ENCODE assay signal across 13 cellular contexts in the genomic region with DNA sequence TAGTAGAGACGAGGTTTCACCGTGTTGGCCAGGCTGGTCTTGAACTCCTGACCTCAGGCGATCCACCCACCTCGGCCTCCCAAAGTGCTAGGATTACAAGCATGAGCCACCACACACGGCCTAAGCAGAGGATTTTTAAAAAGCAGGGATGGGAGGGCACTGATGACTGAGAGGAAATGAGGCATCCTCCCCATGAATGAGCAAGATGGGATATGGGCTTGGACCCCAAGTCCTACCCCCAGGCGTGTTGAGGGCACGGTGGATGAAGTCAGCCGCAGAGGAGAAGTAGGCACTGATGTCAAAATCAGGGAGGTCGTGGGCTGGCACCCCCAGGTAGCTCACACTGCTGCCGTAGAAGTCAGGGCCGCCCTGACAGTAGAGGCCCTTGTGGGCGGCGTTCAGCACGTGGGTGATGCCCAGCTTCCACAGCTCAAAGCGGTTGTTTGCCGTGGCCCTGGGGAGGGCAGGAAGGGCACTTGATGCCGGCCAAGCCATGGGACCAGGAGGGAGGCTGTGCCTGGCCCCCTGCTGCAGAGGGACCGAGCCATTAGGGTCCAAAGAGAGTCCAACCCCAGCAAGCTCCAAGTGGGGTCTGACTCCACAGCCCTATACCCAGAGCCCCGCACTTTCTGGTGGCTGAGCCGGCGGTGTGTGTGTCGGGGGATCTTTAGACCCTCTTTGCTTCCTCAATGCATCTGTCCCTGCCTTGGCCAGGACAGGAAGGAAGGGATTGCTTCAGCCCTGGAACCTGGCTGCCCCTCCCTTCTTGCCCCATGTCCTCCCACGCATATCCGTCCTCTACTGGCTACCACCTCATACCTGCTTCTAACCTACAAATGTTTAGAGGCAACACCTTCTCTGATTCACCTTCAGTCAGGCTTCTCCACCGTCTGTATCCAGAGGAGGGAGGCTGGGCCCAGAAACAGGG. TPM values are rescaled to one million over a fixed set of nuclear protein-coding genes. Genes with fewer than 3 reads are reported as not detected.
DNase-seq lines count a peak whose midpoint lies in the region; ATAC-seq and TF ChIP-seq lines count a peak whose summit lies in the region.
"Had no signal": no experiment of that assay in that cellular context is flagged by ENCODE, and none has a peak within 500 bp of the region (broad histone marks: within the 10 kb centered on the region; RNA-seq: fewer than 3 reads in every experiment).

No MANE protein-coding gene starts in this region.

- peak overlapping the region; percentile 60 for H3K27ac Mint-ChIP-seq in activated naive CD8-positive, alpha-beta T cell treated with anti-CD3 and anti-CD28 coated beads, Interleukin-2, amount 10 ng/mL, durations not matched to agents 7 days and 5 days
- H3K27ac Mint-ChIP-seq in activated naive CD8-positive, alpha-beta T cell treated with anti-CD3 and anti-CD28 coated beads for 36 hours, result no peak overlapping the region
- peak overlapping the region; percentile 40 for H3K27ac Mint-ChIP-seq in activated T-helper 2 cell treated with anti-CD3 and anti-CD28 coated beads, Interferon-gamma antibody, Interleukin-2, Interleukin-4, amounts not matched to agents 10 μg/mL and 5 μg/mL and 100 μg/mL, durations not matched to agents 14 hours and 24 hours and 36 hours
- peak overlapping the region; percentile 15 for H3K27ac Mint-ChIP-seq in stimulated activated naive B cell treated with anti-CD40 and anti-IgM and Interleukin-4, amounts not matched to agents 10 μg/mL and 1 μg/mL and 100 μg/mL, for 72 hours
- H3K27ac Mint-ChIP-seq in T-cell (peak overlapping the region in 1 of 2 donors; percentile 61), HFFc6 (no peak overlapping the region; the same call in 1 of the 2 replicates)
- H3K27ac Mint-ChIP-seq: T-helper 1 cell treated with Interleukin-12 subunit alpha and Interleukin-12 subunit beta and Interleukin-4 antibody, amounts not matched to agents 30 μg/mL and 1 μg/mL, for 36 hours had no signal

- H3K36me3 ChIP-seq in mucosa of stomach (ENCODE audit: control insufficient read depth, insufficient read depth, low read length), result no peaks in the 10 kb centered on the region
- H3K36me3 ChIP-seq: Peyer's patch, thoracic aorta had no signal

- peaks cover 8% of the 10 kb centered on the region for H3K4me1 ChIP-seq in mucosa of stomach (ENCODE audit: control insufficient read depth, insufficient read depth, low read length)

- H3K4me3 Mint-ChIP-seq in activated naive CD8-positive, alpha-beta T cell treated with anti-CD3 and anti-CD28 coated beads, Interleukin-2, amount 10 ng/mL, durations not matched to agents 7 days and 5 days, result no peak overlapping the region
- no peak overlapping the region for H3K4me3 Mint-ChIP-seq in activated naive CD8-positive, alpha-beta T cell treated with anti-CD3 and anti-CD28 coated beads for 36 hours
- H3K4me3 Mint-ChIP-seq in activated T-helper 2 cell treated with anti-CD3 and anti-CD28 coated beads, Interferon-gamma antibody, Interleukin-2, Interleukin-4, amounts not matched to agents 10 μg/mL and 5 μg/mL and 100 μg/mL, durations not matched to agents 14 hours and 24 hours and 36 hours (ENCODE audit: low read depth), result no peak overlapping the region
- H3K4me3 Mint-ChIP-seq in stimulated activated naive B cell treated with anti-CD40 and anti-IgM and Interleukin-4, amounts not matched to agents 10 μg/mL and 1 μg/mL and 100 μg/mL, for 72 hours, result no peak overlapping the region
- H3K4me3 Mint-ChIP-seq in T-cell (no peak overlapping the region), HFFc6 (no peak overlapping the region)
- H3K4me3 Mint-ChIP-seq: T-helper 1 cell treated with Interleukin-12 subunit alpha and Interleukin-12 subunit beta and Interleukin-4 antibody, amounts not matched to agents 30 μg/mL and 1 μg/mL, for 36 hours had no signal

- no peaks in the 10 kb centered on the region for H3K9me3 Mint-ChIP-seq in activated naive CD8-positive, alpha-beta T cell treated with anti-CD3 and anti-CD28 coated beads, Interleukin-2, amount 10 ng/mL, durations not matched to agents 7 days and 5 days
- no peaks in the 10 kb centered on the region for H3K9me3 Mint-ChIP-seq in activated naive CD8-positive, alpha-beta T cell treated with anti-CD3 and anti-CD28 coated beads for 36 hours
- no peaks in the 10 kb centered on the region for H3K9me3 Mint-ChIP-seq in activated T-helper 2 cell treated with anti-CD3 and anti-CD28 coated beads, Interferon-gamma antibody, Interleukin-2, Interleukin-4, amounts not matched to agents 10 μg/mL and 5 μg/mL and 100 μg/mL, durations not matched to agents 14 hours and 24 hours and 36 hours
- no peaks in the 10 kb centered on the region for H3K9me3 Mint-ChIP-seq in stimulated activated naive B cell treated with anti-CD40 and anti-IgM and Interleukin-4, amounts not matched to agents 10 μg/mL and 1 μg/mL and 100 μg/mL, for 72 hours
- H3K9me3 Mint-ChIP-seq in T-cell (peaks cover 0 to 3% (median 0%) of the 10 kb centered on the region in 3 donors), HFFc6 (no peaks in the 10 kb centered on the region)
- H3K9me3 Mint-ChIP-seq: naive B cell; T-helper 1 cell treated with Interleukin-12 subunit alpha and Interleukin-12 subunit beta and Interleukin-4 antibody, amounts not matched to agents 30 μg/mL and 1 μg/mL, for 36 hours had no signal

- peaks cover 3% of the 10 kb centered on the region for H3K27me3 Mint-ChIP-seq in activated naive CD8-positive, alpha-beta T cell treated with anti-CD3 and anti-CD28 coated beads, Interleukin-2, amount 10 ng/mL, durations not matched to agents 7 days and 5 days
- no peaks in the 10 kb centered on the region for H3K27me3 Mint-ChIP-seq in activated naive CD8-positive, alpha-beta T cell treated with anti-CD3 and anti-CD28 coated beads for 36 hours
- H3K27me3 Mint-ChIP-seq in activated T-helper 2 cell treated with anti-CD3 and anti-CD28 coated beads, Interferon-gamma antibody, Interleukin-2, Interleukin-4, amounts not matched to agents 10 μg/mL and 5 μg/mL and 100 μg/mL, durations not matched to agents 14 hours and 24 hours and 36 hours (ENCODE audit: low read depth), result no peaks in the 10 kb centered on the region
- H3K27me3 Mint-ChIP-seq in stimulated activated naive B cell treated with anti-CD40 and anti-IgM and Interleukin-4, amounts not matched to agents 10 μg/mL and 1 μg/mL and 100 μg/mL, for 72 hours, result no peaks in the 10 kb centered on the region
- no peaks in the 10 kb centered on the region for H3K27me3 Mint-ChIP-seq in T-cell
- H3K27me3 Mint-ChIP-seq in HFFc6 (ENCODE audit: insufficient read depth), result no peaks in the 10 kb centered on the region; the same call in 1 of the 2 replicates
- H3K27me3 Mint-ChIP-seq: naive B cell had no signal

- POLR2A ChIA-PET in activated naive CD8-positive, alpha-beta T cell treated with anti-CD3 and anti-CD28 coated beads, Interleukin-2, amount 10 ng/mL, durations not matched to agents 7 days and 5 days (lab: Charles Lee), result no interaction called here
- POLR2A ChIA-PET in T-cell (lab: Charles Lee), result no interaction called here

- intact Hi-C loops in activated T-helper 2 cell treated with anti-CD3 and anti-CD28 coated beads, Interferon-gamma antibody, Interleukin-2, Interleukin-4, amounts not matched to agents 10 μg/mL and 5 μg/mL and 100 μg/mL, durations not matched to agents 14 hours and 24 hours and 36 hours (cut with micrococcal nuclease), result no loop called here

- H3K4me1 Mint-ChIP-seq in activated naive CD8-positive, alpha-beta T cell treated with anti-CD3 and anti-CD28 coated beads, Interleukin-2, amount 10 ng/mL, durations not matched to agents 7 days and 5 days, result peaks cover 21% of the 10 kb centered on the region
- H3K4me1 Mint-ChIP-seq in activated naive CD8-positive, alpha-beta T cell treated with anti-CD3 and anti-CD28 coated beads for 36 hours, result peaks cover 20% of the 10 kb centered on the region
- H3K4me1 Mint-ChIP-seq in activated T-helper 2 cell treated with anti-CD3 and anti-CD28 coated beads, Interferon-gamma antibody, Interleukin-2, Interleukin-4, amounts not matched to agents 10 μg/mL and 5 μg/mL and 100 μg/mL, durations not matched to agents 14 hours and 24 hours and 36 hours (ENCODE audit: low read depth), result peaks cover 21% of the 10 kb centered on the region
- H3K4me1 Mint-ChIP-seq in stimulated activated naive B cell treated with anti-CD40 and anti-IgM and Interleukin-4, amounts not matched to agents 10 μg/mL and 1 μg/mL and 100 μg/mL, for 72 hours, result peaks cover 23 to 37% of the 10 kb centered on the region in 2 donors
- H3K4me1 Mint-ChIP-seq in T-cell (peaks cover 24 to 35% (median 26%) of the 10 kb centered on the region in 3 donors), HFFc6 (ENCODE audit: low read depth) (peaks cover 29% of the 10 kb centered on the region)

- no peak for ATAC-seq in activated naive CD8-positive, alpha-beta T cell treated with anti-CD3 and anti-CD28 coated beads, Interleukin-2, amount 10 ng/mL, durations not matched to agents 7 days and 5 days (ENCODE audit: low read depth)
- ATAC-seq in stimulated activated naive B cell treated with anti-CD40 and anti-IgM and Interleukin-4, amounts not matched to agents 10 μg/mL and 1 μg/mL and 100 μg/mL, for 72 hours (replicated peaks), result no peak
- ATAC-seq in T-cell (replicated peaks in 1 of 4), result no peak

- H3K36me3 Mint-ChIP-seq in activated naive CD8-positive, alpha-beta T cell treated with anti-CD3 and anti-CD28 coated beads, Interleukin-2, amount 10 ng/mL, durations not matched to agents 7 days and 5 days, result peaks cover 5% of the 10 kb centered on the region
- H3K36me3 Mint-ChIP-seq in activated naive CD8-positive, alpha-beta T cell treated with anti-CD3 and anti-CD28 coated beads for 36 hours, result peaks cover 3% of the 10 kb centered on the region
- H3K36me3 Mint-ChIP-seq in activated T-helper 2 cell treated with anti-CD3 and anti-CD28 coated beads, Interferon-gamma antibody, Interleukin-2, Interleukin-4, amounts not matched to agents 10 μg/mL and 5 μg/mL and 100 μg/mL, durations not matched to agents 14 hours and 24 hours and 36 hours (ENCODE audit: low read depth), result peaks cover 4% of the 10 kb centered on the region
- peaks cover 0 to 9% of the 10 kb centered on the region in 2 donors for H3K36me3 Mint-ChIP-seq in stimulated activated naive B cell treated with anti-CD40 and anti-IgM and Interleukin-4, amounts not matched to agents 10 μg/mL and 1 μg/mL and 100 μg/mL, for 72 hours
- H3K36me3 Mint-ChIP-seq in T-cell (no peaks in the 10 kb centered on the region), HFFc6 (ENCODE audit: low read depth) (peaks cover 7% of the 10 kb centered on the region; the same call in 1 of the 2 replicates)
- H3K36me3 Mint-ChIP-seq: naive B cell had no signal

- peak overlapping the region; percentile 27 for H3K9ac ChIP-seq in mucosa of stomach (ENCODE audit: low read length)

- H3K27me3 ChIP-seq in mucosa of stomach (ENCODE audit: control insufficient read depth, insufficient read depth, low read length), result no peaks in the 10 kb centered on the region
- H3K27me3 ChIP-seq: Peyer's patch had no signal

- H3K9me3 ChIP-seq in mucosa of stomach (ENCODE audit: control insufficient read depth, low read length), result no peaks in the 10 kb centered on the region
- H3K9me3 ChIP-seq: Peyer's patch, thoracic aorta had no signal

- H3K4me3 ChIP-seq in mucosa of stomach (ENCODE audit: low read length), result no peak overlapping the region
- H3K4me3 ChIP-seq: Peyer's patch, thoracic aorta had no signal

- DNase-seq in activated naive CD8-positive, alpha-beta T cell treated with anti-CD3 and anti-CD28 coated beads, Interleukin-2, amount 10 ng/mL, durations not matched to agents 7 days and 5 days, result no peak
- no peak for DNase-seq in activated naive CD8-positive, alpha-beta T cell treated with anti-CD3 and anti-CD28 coated beads for 36 hours
- DNase-seq in activated T-helper 2 cell treated with anti-CD3 and anti-CD28 coated beads, Interferon-gamma antibody, Interleukin-2, Interleukin-4, amounts not matched to agents 10 μg/mL and 5 μg/mL and 100 μg/mL, durations not matched to agents 14 hours and 24 hours and 36 hours (ENCODE audit: low spot score), result no peak
- no peak for DNase-seq in stimulated activated naive B cell treated with anti-CD40 and anti-IgM and Interleukin-4, amounts not matched to agents 10 μg/mL and 1 μg/mL and 100 μg/mL, for 72 hours
- no peak for DNase-seq in NCI-H748 treated with DMSO at 0.1 percent for 48 hours (lab: John Stamatoyannopoulos, UW)
- no peak for DNase-seq in T-cell
- DNase-seq in HFFc6, result no peak
- DNase-seq: activated CD4-positive, alpha-beta T cell treated with anti-CD3 and anti-CD28 coated beads for 4 hours; naive B cell had no signal

- CTCF ChIA-PET in T-cell (lab: Charles Lee), result interaction anchor here in 1 of 2 donors (0.6 kb wide), 2 partner anchors 42 to 866 kb away, joined by 3 to 4 read pairs; no protein-coding TSS in a partner anchor

- TF ChIP-seq CTCF in HFFc6 (IDR thresholded peaks at IDR 0.05), result no peak

RNA-seq across cellular contexts. Expression of gene SAMD8, which starts 3.4 kb away (rescaled TPM):
- total RNA-seq in activated naive CD8-positive, alpha-beta T cell treated with anti-CD3 and anti-CD28 coated beads, Interleukin-2, amount 10 ng/mL, durations not matched to agents 7 days and 5 days, result 10 to 100 TPM; 21.0 to 22.7 TPM
- 10 to 100 TPM; 15.9 to 17.3 TPM for total RNA-seq in activated naive CD8-positive, alpha-beta T cell treated with anti-CD3 and anti-CD28 coated beads for 36 hours
- total RNA-seq in activated T-helper 2 cell treated with anti-CD3 and anti-CD28 coated beads, Interferon-gamma antibody, Interleukin-2, Interleukin-4, amounts not matched to agents 10 μg/mL and 5 μg/mL and 100 μg/mL, durations not matched to agents 14 hours and 24 hours and 36 hours, result 14.9 and 15.6 TPM in 2 replicates
- 10 to 100 TPM; 15.6 to 28.1 (median 16.1) TPM for total RNA-seq in T-cell
- total RNA-seq in HFFc6 (2021; fragmentation: NEBNext Ultra II Directional; extraction: Animal tissue kit (Norgen Biotek cat#: 25700)), result 10 to 100 TPM; 26.5 to 31.5 (median 29.9) TPM

Comparison
In these comparisons a context has a peak if more than half of its experiments do, and no peak if none do; other contexts are left out.
1. H3K27ac Mint-ChIP-seq: peak in activated naive CD8-positive, alpha-beta T cell treated with anti-CD3 and anti-CD28 coated beads, Interleukin-2, amount 10 ng/mL, durations not matched to agents 7 days and 5 days (single experiment), activated T-helper 2 cell treated with anti-CD3 and anti-CD28 coated beads, Interferon-gamma antibody, Interleukin-2, Interleukin-4, amounts not matched to agents 10 μg/mL and 5 μg/mL and 100 μg/mL, durations not matched to agents 14 hours and 24 hours and 36 hours (single experiment) and stimulated activated naive B cell treated with anti-CD40 and anti-IgM and Interleukin-4, amounts not matched to agents 10 μg/mL and 1 μg/mL and 100 μg/mL, for 72 hours (single experiment); none in activated naive CD8-positive, alpha-beta T cell treated with anti-CD3 and anti-CD28 coated beads for 36 hours (single experiment) and HFFc6 (single experiment).